Comparison of ENCODE assay signal across 13 cellular contexts in genomic region chr2:216557413-216557812, GRCh38.
"Had no signal": no experiment of that assay in that cellular context is flagged by ENCODE, and none has a peak within 500 bp of the region (broad histone marks: within the 10 kb centered on the region; RNA-seq: fewer than 3 reads in every experiment).

No MANE protein-coding gene starts in this region.

- H2AFZ ChIP-seq: parathyroid adenoma had no signal

- H3K4me3 ChIP-seq: left lung, smooth muscle cell had no signal

- H3K4me3 Mint-ChIP-seq: activated naive CD8-positive, alpha-beta T cell treated with anti-CD3 and anti-CD28 coated beads, Interleukin-2, amount 50 U/mL, for 24 hours; activated T-helper 1 cell treated with anti-CD3 and anti-CD28 coated beads, Interleukin-12 subunit alpha, Interleukin-12 subunit beta, Interleukin-2, Interleukin-4 antibody, amounts not matched to agents 30 ng/mL and 10 ng/mL and 1 ng/mL, durations not matched to agents 14 hours and 24 hours and 36 hours had no signal

- H3K27ac Mint-ChIP-seq: activated naive CD8-positive, alpha-beta T cell treated with anti-CD3 and anti-CD28 coated beads, Interleukin-2, amount 50 U/mL, for 24 hours; activated T-helper 1 cell treated with anti-CD3 and anti-CD28 coated beads, Interleukin-12 subunit alpha, Interleukin-12 subunit beta, Interleukin-2, Interleukin-4 antibody, amounts not matched to agents 30 ng/mL and 10 ng/mL and 1 ng/mL, durations not matched to agents 14 hours and 24 hours and 36 hours had no signal

- H3K4me2 ChIP-seq: smooth muscle cell had no signal

- DNase-seq: activated CD4-positive, alpha-beta T cell treated with anti-CD3 and anti-CD28 coated beads for 1 hour; activated CD4-positive, alpha-beta T cell treated with anti-CD3 and anti-CD28 coated beads, Interleukin-2, amount 50 U/mL, for 48 hours; activated naive CD4-positive, alpha-beta T cell treated with Interleukin-2 at 50 U/mL for 16 hours; activated naive CD8-positive, alpha-beta T cell treated with anti-CD3 and anti-CD28 coated beads, Interleukin-2, amount 50 U/mL, for 24 hours; cerebellar nuclear complex; dermis blood vessel endothelial cell; foreskin fibroblast; left lung; trophoblast cell had no signal

- H3K79me2 ChIP-seq: parathyroid adenoma had no signal

- ATAC-seq: activated naive CD8-positive, alpha-beta T cell treated with anti-CD3 and anti-CD28 coated beads, Interleukin-2, amount 50 U/mL, for 24 hours; esophagus mucosa; left lung had no signal

- H3K9me3 ChIP-seq: left lung had no signal

- H3K27me3 ChIP-seq: left lung had no signal

- H3K4me1 ChIP-seq: parathyroid adenoma had no signal

- H3K9me3 Mint-ChIP-seq: activated naive CD8-positive, alpha-beta T cell treated with anti-CD3 and anti-CD28 coated beads, Interleukin-2, amount 50 U/mL, for 24 hours; activated T-helper 1 cell treated with anti-CD3 and anti-CD28 coated beads, Interleukin-12 subunit alpha, Interleukin-12 subunit beta, Interleukin-2, Interleukin-4 antibody, amounts not matched to agents 30 ng/mL and 10 ng/mL and 1 ng/mL, durations not matched to agents 14 hours and 24 hours and 36 hours had no signal

- H3K36me3 ChIP-seq: left lung had no signal

- H3K9ac ChIP-seq: parathyroid adenoma had no signal

- H3K27ac ChIP-seq: left lung, parathyroid adenoma had no signal
